In the genomic region with DNA sequence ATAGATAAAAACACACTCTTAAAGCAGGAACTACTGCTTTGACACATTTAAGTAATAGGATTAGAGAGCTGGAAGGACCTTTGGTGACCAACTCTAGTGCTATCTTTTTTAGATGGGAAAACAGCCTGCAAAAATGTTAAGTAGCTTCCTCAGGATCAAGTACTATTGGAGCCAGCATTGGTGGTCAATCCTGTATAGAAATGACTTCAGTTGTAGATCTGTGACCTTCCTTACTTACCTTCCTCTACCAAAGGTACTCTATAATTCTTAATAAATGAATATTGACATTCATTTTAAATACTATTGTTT, we compare ENCODE assay signal across 21 cellular contexts. TPM values are rescaled to one million over a fixed set of nuclear protein-coding genes. Genes with fewer than 3 reads are reported as not detected.
A peak's percentile ranks its signal among the peaks of the same experiment; 100 is the strongest.
DNase-seq lines count a peak whose midpoint lies in the region; ATAC-seq and TF ChIP-seq lines count a peak whose summit lies in the region.
"Had no signal": no experiment of that assay in that cellular context is flagged by ENCODE, and none has a peak within 500 bp of the region (broad histone marks: within the 10 kb centered on the region; RNA-seq: fewer than 3 reads in every experiment).

No MANE protein-coding gene starts in this region.

- no peaks in the 10 kb centered on the region for H4K20me1 ChIP-seq in KMS-11 (ENCODE audit: insufficient read depth)

- no peak overlapping the region for H3K27ac Mint-ChIP-seq in activated CD4-positive, alpha-beta T cell treated with anti-CD3 and anti-CD28 coated beads, Interleukin-2, amount 10 ng/mL, durations not matched to agents 24 days and 14 days
- no peak overlapping the region for H3K27ac Mint-ChIP-seq in endodermal cell
- H3K27ac Mint-ChIP-seq: CD14-positive monocyte; CD4-positive, alpha-beta memory T cell; CD4-positive, CD25-positive, alpha-beta regulatory T cell; CD8-positive, alpha-beta memory T cell had no signal

- no peak overlapping the region for H3K9ac ChIP-seq in KMS-11
- no peak overlapping the region for H3K9ac ChIP-seq in endodermal cell (ENCODE audit: extremely low read depth, low read length, poor library complexity, severe bottlenecking)
- H3K9ac ChIP-seq: BLaER1 had no signal

- no peak overlapping the region for H3K4me3 ChIP-seq in A673 (ENCODE audit: low read depth, low read length, poor library complexity, severe bottlenecking)
- no peak overlapping the region for H3K4me3 ChIP-seq in KMS-11 (IDR thresholded peaks at IDR 0.05; ENCODE audit: insufficient read depth, low read depth, low read length)
- peak overlapping the region; percentile 21 for H3K4me3 ChIP-seq in endodermal cell (ENCODE audit: low read length)
- H3K4me3 ChIP-seq: A549, BLaER1 had no signal

- no TSS peak for BruUV-seq in A673 (replicated peaks; lab: Mats Ljungman, UMichigan)

- no peak for ATAC-seq in GM18511 (IDR thresholded peaks at IDR 0.05; ENCODE audit: unreplicated experiment)
- ATAC-seq: A549 had no signal

- H3K9me3 ChIP-seq in A673 (ENCODE audit: low read depth, low read length, poor library complexity, severe bottlenecking): no peaks in the 10 kb centered on the region
- no peaks in the 10 kb centered on the region for H3K9me3 ChIP-seq in endodermal cell (ENCODE audit: control insufficient read depth, low read length)
- H3K9me3 ChIP-seq: A549, BE2C, BLaER1 had no signal

- H3K27me3 ChIP-seq in A673 (replicated peaks; ENCODE audit: insufficient read depth, low read depth, low read length, poor library complexity) (no peaks in the 10 kb centered on the region), KMS-11 (ENCODE audit: insufficient read depth, low read depth) (no peaks in the 10 kb centered on the region), endodermal cell (ENCODE audit: control insufficient read depth, insufficient read depth, low read length, poor library complexity, severe bottlenecking) (peaks cover 25% of the 10 kb centered on the region)
- H3K27me3 ChIP-seq: BE2C, BLaER1 had no signal

- H3K79me2 ChIP-seq in KMS-11 (ENCODE audit: insufficient read depth, low read depth): peaks cover 65% of the 10 kb centered on the region

- POLR2A ChIA-PET in A673 (lab: Charles Lee; ENCODE audit: low non-redundant PET): no interaction called here

- H2AFZ ChIP-seq in KMS-11 (ENCODE audit: low read depth): no peak overlapping the region

- H3K27me3 Mint-ChIP-seq in activated CD4-positive, alpha-beta T cell treated with anti-CD3 and anti-CD28 coated beads, Interleukin-2, amount 10 ng/mL, durations not matched to agents 24 days and 14 days: no peaks in the 10 kb centered on the region
- H3K27me3 Mint-ChIP-seq in endodermal cell (ENCODE audit: insufficient read depth): peaks cover 12% of the 10 kb centered on the region
- H3K27me3 Mint-ChIP-seq: CD4-positive, CD25-positive, alpha-beta regulatory T cell; CD8-positive, alpha-beta memory T cell had no signal

- CTCF ChIA-PET in A673 (lab: Charles Lee): interaction anchor here (0.6 to 0.7 kb wide), 2 partner anchors 269 to 645 kb away, joined by 3 to 4 read pairs; no protein-coding TSS in a partner anchor

- peaks cover 1% of the 10 kb centered on the region for H3K4me1 Mint-ChIP-seq in activated CD4-positive, alpha-beta T cell treated with anti-CD3 and anti-CD28 coated beads, Interleukin-2, amount 10 ng/mL, durations not matched to agents 24 days and 14 days
- H3K4me1 Mint-ChIP-seq in endodermal cell: peaks cover 32% of the 10 kb centered on the region
- H3K4me1 Mint-ChIP-seq: CD8-positive, alpha-beta memory T cell had no signal

- peak overlapping the region; percentile 42; the same call in 1 of the 2 replicates for H3K4me2 ChIP-seq in KMS-11
- H3K4me2 ChIP-seq: A549, BLaER1 had no signal

- H3K4me3 Mint-ChIP-seq in activated CD4-positive, alpha-beta T cell treated with anti-CD3 and anti-CD28 coated beads, Interleukin-2, amount 10 ng/mL, durations not matched to agents 24 days and 14 days: no peak overlapping the region
- H3K4me3 Mint-ChIP-seq in endodermal cell: no peak overlapping the region
- H3K4me3 Mint-ChIP-seq: CD14-positive monocyte; CD4-positive, alpha-beta memory T cell; CD4-positive, CD25-positive, alpha-beta regulatory T cell; CD8-positive, alpha-beta memory T cell had no signal

- no peaks in the 10 kb centered on the region for H3K9me3 Mint-ChIP-seq in activated CD4-positive, alpha-beta T cell treated with anti-CD3 and anti-CD28 coated beads, Interleukin-2, amount 10 ng/mL, durations not matched to agents 24 days and 14 days
- H3K9me3 Mint-ChIP-seq in endodermal cell: no peaks in the 10 kb centered on the region
- H3K9me3 Mint-ChIP-seq: CD14-positive monocyte; CD4-positive, alpha-beta memory T cell; CD8-positive, alpha-beta memory T cell had no signal

- TF ChIP-seq CTCF in A673 (conservative IDR thresholded peaks at IDR 0.05; ENCODE audit: low read depth, low read length): no peak
- TF ChIP-seq CTCF in KMS-11 (conservative IDR thresholded peaks at IDR 0.05; ENCODE audit: low read depth, low read length): no peak
- TF ChIP-seq CTCF in endodermal cell (conservative IDR thresholded peaks at IDR 0.05): no peak

- peak overlapping the region; percentile 51 for H3K27ac ChIP-seq in A673 (ENCODE audit: low read depth, low read length, poor library complexity, severe bottlenecking)
- no peak overlapping the region; the same call in 1 of the 2 replicates for H3K27ac ChIP-seq in KMS-11
- no peak overlapping the region for H3K27ac ChIP-seq in endodermal cell (ENCODE audit: low read depth, low read length)
- H3K27ac ChIP-seq: 22Rv1, A549, BLaER1 had no signal

- H3K36me3 ChIP-seq in A673 (ENCODE audit: insufficient read depth, low read length, poor library complexity, severe bottlenecking): no peaks in the 10 kb centered on the region
- no peaks in the 10 kb centered on the region for H3K36me3 ChIP-seq in KMS-11 (ENCODE audit: insufficient read depth)
- no peaks in the 10 kb centered on the region for H3K36me3 ChIP-seq in endodermal cell (ENCODE audit: control insufficient read depth, insufficient read depth, low read length)
- H3K36me3 ChIP-seq: BE2C had no signal

- DNase-seq in activated CD4-positive, alpha-beta T cell treated with anti-CD3 and anti-CD28 coated beads, Interleukin-2, amount 10 ng/mL, durations not matched to agents 24 days and 14 days: peak; percentile 19
- no peak for DNase-seq in activated CD4-positive, alpha-beta T cell treated with anti-CD3 and anti-CD28 coated beads, Interleukin-2, amount 50 U/mL, for 48 hours
- DNase-seq in A673 (ENCODE audit: low spot score) (no peak), endodermal cell (no peak), NCI-H2171 treated with DMSO at 0.1 percent for 48 hours (lab: John Stamatoyannopoulos, UW) (no peak), NCI-H2029 (lab: John Stamatoyannopoulos, UW) (no peak)
- DNase-seq: ACHN; BE2C; C1 segment of cervical spinal cord; CD4-positive, alpha-beta memory T cell; CD4-positive, CD25-positive, alpha-beta regulatory T cell; CD8-positive, alpha-beta memory T cell; COR-L47; DMS79 treated with DMSO at 0.1 percent for 48 hours; GF-D8 had no signal

- peaks cover 47% of the 10 kb centered on the region for H3K4me1 ChIP-seq in A673 (ENCODE audit: insufficient read depth, low read length, poor library complexity, severe bottlenecking)
- H3K4me1 ChIP-seq in KMS-11 (ENCODE audit: low read depth, poor library complexity, severe bottlenecking): peaks cover 100% of the 10 kb centered on the region
- H3K4me1 ChIP-seq in endodermal cell (ENCODE audit: control insufficient read depth, insufficient read depth, low read length): no peaks in the 10 kb centered on the region
- H3K4me1 ChIP-seq: A549, BE2C had no signal

- intact Hi-C loops in activated CD4-positive, alpha-beta T cell treated with anti-CD3 and anti-CD28 coated beads, Interleukin-2, amount 10 ng/mL, durations not matched to agents 24 days and 14 days (cut with micrococcal nuclease): no loop called here
- intact Hi-C loops in A673 (cut with micrococcal nuclease; ENCODE audit: unreplicated experiment): loop anchor here (1.0 to 5.0 kb wide), 2 partner anchors 407 to 490 kb away; no protein-coding TSS in a partner anchor

- H3K36me3 Mint-ChIP-seq in activated CD4-positive, alpha-beta T cell treated with anti-CD3 and anti-CD28 coated beads, Interleukin-2, amount 10 ng/mL, durations not matched to agents 24 days and 14 days (ENCODE audit: low read depth): no peaks in the 10 kb centered on the region
- no peaks in the 10 kb centered on the region for H3K36me3 Mint-ChIP-seq in endodermal cell (ENCODE audit: low read depth)
- H3K36me3 Mint-ChIP-seq: CD14-positive monocyte; CD4-positive, alpha-beta memory T cell; CD4-positive, CD25-positive, alpha-beta regulatory T cell; CD8-positive, alpha-beta memory T cell had no signal

RNA-seq across cellular contexts. Expression of gene KCNQ5, which starts 18.7 kb away (rescaled TPM):
- total RNA-seq in activated CD4-positive, alpha-beta T cell treated with anti-CD3 and anti-CD28 coated beads, Interleukin-2, amount 10 ng/mL, durations not matched to agents 24 days and 14 days: 11.5 and 13.7 TPM in 2 replicates
- total RNA-seq in A673 (2021): 17.8 and 18.6 TPM in 2 replicates
- total RNA-seq in endodermal cell: 1 to 10 TPM; 2.4 to 8.3 TPM
- polyA plus RNA-seq in endodermal cell (2013, experiment 1 of 2): 0.50 TPM
- 0.75 TPM for polyA plus RNA-seq in endodermal cell (2013, experiment 2 of 2)
- polyA plus RNA-seq: CD14-positive monocyte had no signal
